ENCODE assay signal across 27 cellular contexts in genomic region chr18:46325836-46326235, GRCh38.
"Had no signal": no experiment of that assay in that cellular context is flagged by ENCODE, and none has a peak within 500 bp of the region (broad histone marks: within the 10 kb centered on the region; RNA-seq: fewer than 3 reads in every experiment).

No MANE protein-coding gene starts in this region.

- H3K4me3 Mint-ChIP-seq: central memory CD8-positive, alpha-beta T cell; dendritic cell treated with granulocyte-macrophage colony-stimulating factor and Interleukin-4, amounts not matched to agents 40 ng/mL and 50 ng/mL, for 4 days; naive thymus-derived CD8-positive, alpha-beta T cell; T-helper 1 cell treated with Interleukin-12 subunit alpha and Interleukin-12 subunit beta and Interleukin-4 antibody, amounts not matched to agents 30 μg/mL and 1 μg/mL, for 36 hours had no signal

- ATAC-seq: activated CD4-positive, CD25-positive, alpha-beta regulatory T cell treated with anti-CD3 and anti-CD28 coated beads, Interleukin-2, amount 50 U/mL, for 24 hours; left lung; naive thymus-derived CD8-positive, alpha-beta T cell; sciatic nerve; stimulated activated naive CD8-positive, alpha-beta T cell treated with anti-CD3 and anti-CD28 coated beads, Interleukin-15, Interleukin-2, amounts not matched to agents 100 U/mL and 50 U/mL, for 24 hours had no signal

- H3K4me1 Mint-ChIP-seq: central memory CD8-positive, alpha-beta T cell had no signal

- H3K9me3 ChIP-seq: left lung, neutrophil, testis, uterus had no signal

- H3K27ac Mint-ChIP-seq: dendritic cell treated with granulocyte-macrophage colony-stimulating factor and Interleukin-4, amounts not matched to agents 40 ng/mL and 50 ng/mL, for 4 days; T-helper 1 cell treated with Interleukin-12 subunit alpha and Interleukin-12 subunit beta and Interleukin-4 antibody, amounts not matched to agents 30 μg/mL and 1 μg/mL, for 36 hours had no signal

- H3K36me3 Mint-ChIP-seq: naive thymus-derived CD8-positive, alpha-beta T cell had no signal

- H3K4me3 ChIP-seq: left lung, lung, uterus had no signal

- H3K27ac ChIP-seq: brain microvascular endothelial cell, left lung, neutrophil, testis, uterus, WERI-Rb-1 had no signal

- H3K4me1 ChIP-seq: testis, uterus had no signal

- H3K36me3 ChIP-seq: brain microvascular endothelial cell, left lung, neutrophil, uterus, WERI-Rb-1 had no signal

- H3K27me3 ChIP-seq: left lung, testis, uterus had no signal

- DNase-seq: activated CD4-positive, alpha-beta T cell treated with anti-CD3 and anti-CD28 coated beads for 48 hours; activated CD4-positive, alpha-beta T cell treated with anti-CD3 and anti-CD28 coated beads, Interleukin-2, amount 50 U/mL, for 48 hours; activated CD8-positive, alpha-beta memory T cell treated with anti-CD3 and anti-CD28 coated beads for 24 hours; activated effector memory CD4-positive, alpha-beta T cell treated with Interleukin-2 at 50 U/mL for 16 hours; activated naive CD4-positive, alpha-beta T cell treated with Interleukin-2 at 50 U/mL for 16 hours; amniotic stem cell; brain microvascular endothelial cell; foreskin fibroblast; left lung; midbrain; naive thymus-derived CD8-positive, alpha-beta T cell; stimulated activated CD4-positive, alpha-beta T cell treated with anti-CD3 and anti-CD28 coated beads, Interleukin-12 subunit alpha, Interleukin-12 subunit beta, amount 100 ng/mL, for 4 hours; stimulated activated CD4-positive, alpha-beta T cell treated with anti-CD3 and anti-CD28 coated beads, Interleukin-4, amount 100 ng/mL, for 1 hour; stimulated activated naive CD8-positive, alpha-beta T cell treated with anti-CD3 and anti-CD28 coated beads, Interleukin-15, Interleukin-2, amounts not matched to agents 100 U/mL and 50 U/mL, for 24 hours; SW 1271; T1000; testis; trophoblast cell; uterus; WERI-Rb-1 had no signal

- H3K9me3 Mint-ChIP-seq: central memory CD8-positive, alpha-beta T cell; dendritic cell treated with granulocyte-macrophage colony-stimulating factor and Interleukin-4, amounts not matched to agents 40 ng/mL and 50 ng/mL, for 4 days; naive thymus-derived CD8-positive, alpha-beta T cell; T-helper 1 cell treated with Interleukin-12 subunit alpha and Interleukin-12 subunit beta and Interleukin-4 antibody, amounts not matched to agents 30 μg/mL and 1 μg/mL, for 36 hours had no signal
